ENCODE assay signal across 18 cellular contexts in the genomic region with DNA sequence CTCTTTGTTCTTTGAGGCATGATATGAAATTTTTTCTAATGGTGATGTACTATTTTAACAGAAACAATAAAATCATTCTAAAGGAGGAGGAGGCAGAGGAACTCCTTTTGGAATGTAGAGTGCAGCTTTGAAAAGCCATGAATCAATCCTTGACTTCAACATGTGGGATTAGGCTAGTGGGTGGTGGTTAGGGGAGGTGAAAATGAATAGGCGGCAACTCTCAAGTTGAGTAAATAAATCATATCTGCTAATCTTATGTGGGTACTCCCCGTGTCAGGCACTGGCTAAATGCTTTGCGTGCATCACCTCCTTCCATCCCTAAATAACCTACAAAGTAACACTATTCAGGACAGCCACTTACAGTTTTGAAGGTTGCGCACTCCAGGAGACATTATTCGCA. TPM values are rescaled to one million over a fixed set of nuclear protein-coding genes. Genes with fewer than 3 reads are reported as not detected.
A peak's percentile ranks its signal among the peaks of the same experiment; 100 is the strongest.
DNase-seq lines count a peak whose midpoint lies in the region; ATAC-seq lines count a peak whose summit lies in the region.
"Had no signal": no experiment of that assay in that cellular context is flagged by ENCODE, and none has a peak within 500 bp of the region (broad histone marks: within the 10 kb centered on the region; RNA-seq: fewer than 3 reads in every experiment).

No MANE protein-coding gene starts in this region.

- H3K27me3 ChIP-seq in HAP-1 (ENCODE audit: low read depth): no peaks in the 10 kb centered on the region; the same call in 1 of the 2 replicates
- H3K27me3 ChIP-seq: BLaER1 had no signal

- intact Hi-C loops in posterior vena cava (cut with DNase I): no loop called here

- no peaks in the 10 kb centered on the region for H3K36me3 ChIP-seq in HAP-1 (replicated peaks)
- H3K36me3 ChIP-seq: BLaER1 had no signal

- DNase-seq in HAP-1 (ENCODE audit: low spot score in 2 of 2) (peak; percentile 16 to 49), left kidney (ENCODE audit: low read depth, low spot score) (peak; percentile 18), posterior vena cava (ENCODE audit: low spot score) (no peak)
- DNase-seq: Caco-2; CD4-positive, CD25-positive, alpha-beta regulatory T cell; CD8-positive, alpha-beta T cell; DMS153; DND-41; GM23248; H7; HFFc6 had no signal

- no peak overlapping the region for H3K4me3 Mint-ChIP-seq in activated T-helper 17 cell treated with anti-CD3 and anti-CD28 coated beads, Interleukin-2, amount 50 U/mL, for 72 hours
- H3K4me3 Mint-ChIP-seq: B cell; CD4-positive, CD25-positive, alpha-beta regulatory T cell; CD8-positive, alpha-beta T cell; HFFc6 had no signal

- no peaks in the 10 kb centered on the region for H3K36me3 Mint-ChIP-seq in activated T-helper 17 cell treated with anti-CD3 and anti-CD28 coated beads, Interleukin-2, amount 50 U/mL, for 72 hours (ENCODE audit: low read depth)
- H3K36me3 Mint-ChIP-seq: CD4-positive, CD25-positive, alpha-beta regulatory T cell; CD8-positive, alpha-beta T cell had no signal

- H3K4me3 ChIP-seq in HAP-1: no peak overlapping the region
- H3K4me3 ChIP-seq: BLaER1, GM23248 had no signal

- in situ Hi-C loops in HAP-1 (cut with MboI; ENCODE audit: low sequenced_read_pairs): no loop called here

- no peaks in the 10 kb centered on the region for H3K9me3 ChIP-seq in HAP-1
- H3K9me3 ChIP-seq: BLaER1, Caco-2 had no signal

- no peaks in the 10 kb centered on the region for H3K9me3 Mint-ChIP-seq in activated T-helper 17 cell treated with anti-CD3 and anti-CD28 coated beads, Interleukin-2, amount 50 U/mL, for 72 hours
- H3K9me3 Mint-ChIP-seq: CD8-positive, alpha-beta T cell; HFFc6 had no signal

- peaks cover 5% of the 10 kb centered on the region for H3K27me3 Mint-ChIP-seq in activated T-helper 17 cell treated with anti-CD3 and anti-CD28 coated beads, Interleukin-2, amount 50 U/mL, for 72 hours
- H3K27me3 Mint-ChIP-seq: CD4-positive, CD25-positive, alpha-beta regulatory T cell had no signal

- no peak overlapping the region for H3K27ac Mint-ChIP-seq in activated T-helper 17 cell treated with anti-CD3 and anti-CD28 coated beads, Interleukin-2, amount 50 U/mL, for 72 hours
- H3K27ac Mint-ChIP-seq: B cell; CD4-positive, CD25-positive, alpha-beta regulatory T cell; CD8-positive, alpha-beta T cell; HFFc6 had no signal

- H3K4me1 Mint-ChIP-seq in activated T-helper 17 cell treated with anti-CD3 and anti-CD28 coated beads, Interleukin-2, amount 50 U/mL, for 72 hours: no peaks in the 10 kb centered on the region
- H3K4me1 Mint-ChIP-seq: B cell; CD4-positive, CD25-positive, alpha-beta regulatory T cell had no signal

- H3K4me1 ChIP-seq in HAP-1: peaks cover 5% of the 10 kb centered on the region; the same call in 1 of the 2 replicates
- H3K4me1 ChIP-seq: BLaER1, Caco-2 had no signal

- peak; percentile 28 for ATAC-seq in activated T-helper 17 cell treated with anti-CD3 and anti-CD28 coated beads, Interleukin-2, amount 50 U/mL, for 72 hours (replicated peaks)
- no peak for ATAC-seq in GM18868 (IDR thresholded peaks at IDR 0.05; ENCODE audit: unreplicated experiment)
- no peak for ATAC-seq in GM19463 (IDR thresholded peaks at IDR 0.05; ENCODE audit: unreplicated experiment)
- ATAC-seq: CD8-positive, alpha-beta T cell; HCT116 had no signal

RNA-seq across cellular contexts. Expression of gene FAM81B, which starts 35.1 kb away (rescaled TPM):
- not detected for total RNA-seq in activated T-helper 17 cell treated with anti-CD3 and anti-CD28 coated beads, Interleukin-2, amount 50 U/mL, for 72 hours
- not detected for total RNA-seq in posterior vena cava
- total RNA-seq: B cell; Caco-2; CD8-positive, alpha-beta T cell; GM23248; H1; H7; HFFc6 had no signal
